8 cellular contexts compared by ENCODE assay signal in genomic region chr20:2470432-2471193, GRCh38. TPM values are rescaled to one million over a fixed set of nuclear protein-coding genes. Genes with fewer than 3 reads are reported as not detected.
DNase-seq lines count a peak whose midpoint lies in the region; ATAC-seq, FAIRE-seq and TF ChIP-seq lines count a peak whose summit lies in the region.

Gene SNRPB, minus strand, starts transcription at chr20:2470789. Its CDS starts 99 bp downstream, at chr20:2470690.

- WGBS in body of pancreas, 2 donors: 0 to 1% methylated on average over 21 to 52 of the region's 52 CpGs
- 1% methylated on average over 52 of the region's 52 CpGs for WGBS in sigmoid colon, 2 donors

- no peak for TF ChIP-seq CTCF in 22Rv1 (IDR thresholded peaks at IDR 0.05)
- TF ChIP-seq CTCF in body of pancreas (IDR thresholded peaks at IDR 0.05): peak in 2 of 7 experiments; percentile 4 to 10
- TF ChIP-seq CTCF in sigmoid colon (IDR thresholded peaks at IDR 0.05): no peak

- H3K4me1 ChIP-seq in body of pancreas: peaks cover 23% of the 10 kb centered on the region
- peaks cover 0 to 32% (median 27%) of the 10 kb centered on the region in 4 donors for H3K4me1 ChIP-seq in sigmoid colon

- peak; percentile 86 for DNase-seq in NCI-H2107 treated with DMSO at 0.1 percent for 48 hours (lab: John Stamatoyannopoulos, UW; ENCODE audit: unreplicated experiment)
- DNase-seq in body of pancreas: peak; percentile 97 to 98 (median 98)
- DNase-seq in iPS DF 4.7 (ENCODE audit: extremely low read depth, low spot score): peak; percentile 95
- DNase-seq in sigmoid colon: peak; percentile 99

- FAIRE-seq in TTC549 (lab: Jason Lieb, UNC): peak; percentile 83

- H3K27me3 ChIP-seq in body of pancreas (no peaks in the 10 kb centered on the region), sigmoid colon (no peaks in the 10 kb centered on the region)

- peak in 1 of 4 donors; percentile 12 for TF ChIP-seq EP300 in sigmoid colon (IDR thresholded peaks at IDR 0.05)

- ATAC-seq in GM18520 (IDR thresholded peaks at IDR 0.05; ENCODE audit: unreplicated experiment) (peak; percentile 91), HG03064 (IDR thresholded peaks at IDR 0.05; ENCODE audit: low read depth, unreplicated experiment) (peak; percentile 95), body of pancreas (peak; percentile 99)

- TF ChIP-seq POLR2A in body of pancreas (IDR thresholded peaks at IDR 0.05): peak; percentile 75 to 96 (median 94)
- peak; percentile 62 to 83 for TF ChIP-seq POLR2A in sigmoid colon (IDR thresholded peaks at IDR 0.05)

- no peaks in the 10 kb centered on the region for H3K9me3 ChIP-seq in body of pancreas
- H3K9me3 ChIP-seq in sigmoid colon: no peaks in the 10 kb centered on the region

- peak within 1 kb of the TSS; percentile 92 for H3K27ac ChIP-seq in 22Rv1
- H3K27ac ChIP-seq in body of pancreas: peak within 1 kb of the TSS; percentile 79 to 90 (median 88)
- H3K27ac ChIP-seq in sigmoid colon: peak within 1 kb of the TSS; percentile 85 to 95 (median 92)

- H3K4me3 ChIP-seq in body of pancreas: peak within 1 kb of the TSS; percentile 38 to 46
- peak within 1 kb of the TSS; percentile 45 to 79 (median 69) for H3K4me3 ChIP-seq in sigmoid colon

- intact Hi-C loops in body of pancreas (cut with DNase I) (loop anchor here (10.0 kb wide), 1 partner anchor 364 kb away; no protein-coding TSS in a partner anchor), sigmoid colon (cut with DNase I) (loop anchor here (2.0 to 5.0 kb wide), 5 partner anchors 36 to 1003 kb away; partner anchors contain the start of genes NOP56, NSFL1C and STK35)

- H3K36me3 ChIP-seq in body of pancreas (replicated peaks in 1 of 2; ENCODE audit: insufficient read depth in 1 of 2, low read depth in 2 of 2) (peaks cover 0 to 9% of the 10 kb centered on the region in 2 donors), sigmoid colon (peaks cover 11 to 28% (median 19%) of the 10 kb centered on the region in 4 donors)

RNA-seq across cellular contexts. Expression of gene SNRPB, which starts in this region (rescaled TPM):
- total RNA-seq in body of pancreas (10 to 100 TPM; 53.1 to 61.0 TPM), sigmoid colon (100 to 1,000 TPM in 3 of 4 donors, 10 to 100 TPM in 1; 80.0 to 165 (median 142) TPM)
- 100 to 1,000 TPM; 156 to 275 (median 177) TPM for polyA plus RNA-seq in sigmoid colon

Comparison
In these comparisons a context has a peak if more than half of its experiments do, and no peak if none do; other contexts are left out.
1. Peak in every context shown above with its lines: DNase-seq, ATAC-seq, H3K4me3 ChIP-seq and H3K27ac ChIP-seq.